In genomic region chr7:90777075-90777864, GRCh38 we compare ENCODE assay signal across 10 cellular contexts.
DNase-seq lines count a peak whose midpoint lies in the region; ATAC-seq and TF ChIP-seq lines count a peak whose summit lies in the region.
"Had no signal": no experiment of that assay in that cellular context is flagged by ENCODE, and none has a peak within 500 bp of the region (broad histone marks: within the 10 kb centered on the region; RNA-seq: fewer than 3 reads in every experiment).

No MANE protein-coding gene starts in this region.

- no peak overlapping the region for H3K27ac Mint-ChIP-seq in activated naive CD8-positive, alpha-beta T cell treated with anti-CD3 and anti-CD28 coated beads for 36 hours
- H3K27ac Mint-ChIP-seq: activated naive CD4-positive, alpha-beta T cell treated with anti-CD3 and anti-CD28 coated beads, Interleukin-2, amount 50 U/mL, for 72 hours had no signal

- no peaks in the 10 kb centered on the region for H3K4me1 Mint-ChIP-seq in activated naive CD8-positive, alpha-beta T cell treated with anti-CD3 and anti-CD28 coated beads for 36 hours

- ATAC-seq in GM19395 (IDR thresholded peaks at IDR 0.05; ENCODE audit: unreplicated experiment) = peak; percentile 93
- ATAC-seq in HG02981 (IDR thresholded peaks at IDR 0.05; ENCODE audit: unreplicated experiment) = peak; percentile 85
- ATAC-seq in SK-N-SH treated with all-trans-retinoic acid at 6 μM for 48 hours = peak; percentile 71
- ATAC-seq in stimulated activated naive CD8-positive, alpha-beta T cell treated with anti-CD3 and anti-CD28 coated beads, Interleukin-15, Interleukin-2, amounts not matched to agents 100 U/mL and 50 U/mL, for 24 hours = no peak

- H3K27me3 Mint-ChIP-seq in activated naive CD8-positive, alpha-beta T cell treated with anti-CD3 and anti-CD28 coated beads for 36 hours = no peaks in the 10 kb centered on the region

- H3K36me3 Mint-ChIP-seq in activated naive CD8-positive, alpha-beta T cell treated with anti-CD3 and anti-CD28 coated beads for 36 hours = no peaks in the 10 kb centered on the region
- H3K36me3 Mint-ChIP-seq: activated naive CD4-positive, alpha-beta T cell treated with anti-CD3 and anti-CD28 coated beads, Interleukin-2, amount 50 U/mL, for 72 hours had no signal

- H3K9me3 Mint-ChIP-seq in activated naive CD8-positive, alpha-beta T cell treated with anti-CD3 and anti-CD28 coated beads for 36 hours = peaks cover 1% of the 10 kb centered on the region

- no peak overlapping the region for H3K4me3 Mint-ChIP-seq in activated naive CD8-positive, alpha-beta T cell treated with anti-CD3 and anti-CD28 coated beads for 36 hours

- DNase-seq in AG20443 (ENCODE audit: low spot score) (peak; percentile 24), GOT3 (lab: John Stamatoyannopoulos, UW) (no peak), NCI-H2107 treated with DMSO at 0.1 percent for 48 hours (lab: John Stamatoyannopoulos, UW; ENCODE audit: unreplicated experiment) (no peak)
- no peak for DNase-seq in activated naive CD8-positive, alpha-beta T cell treated with anti-CD3 and anti-CD28 coated beads for 36 hours
- DNase-seq in stimulated activated naive CD8-positive, alpha-beta T cell treated with anti-CD3 and anti-CD28 coated beads, Interleukin-15, Interleukin-2, amounts not matched to agents 100 U/mL and 50 U/mL, for 24 hours = no peak
- DNase-seq: stimulated activated CD4-positive, alpha-beta T cell treated with anti-CD3 and anti-CD28 coated beads, Interleukin-2, amount 100 ng/mL, for 48 hours had no signal

TF ChIP-seq in SK-N-SH treated with all-trans-retinoic acid at 6 μM for 48 hours, 23 proteins besides CTCF, POLR2A, EP300 and RAD21:
- TF ChIP-seq PPARA (CRISPR knock-in tag; IDR thresholded peaks at IDR 0.05; ENCODE audit: borderline replicate concordance) = no peak
- TF ChIP-seq SNAI2 (CRISPR knock-in tag; IDR thresholded peaks at IDR 0.05) = no peak
- no peak for TF ChIP-seq TOX (CRISPR knock-in tag; IDR thresholded peaks at IDR 0.05; ENCODE audit: borderline replicate concordance)
- TF ChIP-seq CSRNP3 (CRISPR knock-in tag; IDR thresholded peaks at IDR 0.05) = no peak
